ENCODE assay signal across 18 cellular contexts in the genomic region with DNA sequence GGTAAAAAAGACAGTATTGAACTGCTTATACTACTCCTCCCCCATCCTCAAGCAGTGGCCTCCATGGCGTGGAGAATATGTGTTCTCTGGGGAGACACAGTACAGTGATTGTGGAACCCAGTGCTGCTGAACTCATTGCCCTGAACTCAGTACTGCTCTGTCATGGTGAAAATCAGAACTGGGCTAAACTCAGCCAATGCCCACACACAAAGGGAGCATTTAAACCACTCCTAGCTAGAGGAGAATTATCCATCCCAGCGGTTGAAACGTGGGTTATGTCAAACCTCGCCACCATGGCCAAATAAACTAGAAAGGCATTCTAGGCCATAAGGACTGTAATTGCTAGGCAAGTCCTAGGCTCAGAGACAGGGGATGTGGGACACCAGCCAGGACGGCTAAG.
DNase-seq lines count a peak whose midpoint lies in the region; ATAC-seq and TF ChIP-seq lines count a peak whose summit lies in the region.
"Had no signal": no experiment of that assay in that cellular context is flagged by ENCODE, and none has a peak within 500 bp of the region (broad histone marks: within the 10 kb centered on the region; RNA-seq: fewer than 3 reads in every experiment).

No MANE protein-coding gene starts in this region.

- TF ChIP-seq CTCF in omental fat pad (IDR thresholded peaks at IDR 0.05) = no peak

- ATAC-seq in omental fat pad (ENCODE audit: low FRiP score) = no peak
- ATAC-seq: GM12878 had no signal

- peak overlapping the region; percentile 78 for H3K27ac ChIP-seq in cingulate gyrus (ENCODE audit: low read depth, low read length)

- DNase-seq in NCI-H69 (lab: John Stamatoyannopoulos, UW) (peak; percentile 32), medulla oblongata (ENCODE audit: extremely low spot score) (peak; percentile 24), superior temporal gyrus (ENCODE audit: extremely low spot score) (peak; percentile 49), occipital lobe (lab: John Stamatoyannopoulos, UW) (no peak), cerebellum (ENCODE audit: low spot score) (no peak), omental fat pad (ENCODE audit: low spot score) (no peak), NCI-H524 (lab: John Stamatoyannopoulos, UW) (no peak)
- DNase-seq: 8988T; CD4-positive, CD25-positive, alpha-beta regulatory T cell; CD8-positive, alpha-beta memory T cell; COR-L47; DMS 273 treated with DMSO at 0.1 percent for 48 hours; DND-41; EL; GOT3; H7 had no signal

Comparison
In these comparisons a context has a peak if more than half of its experiments do, and no peak if none do; other contexts are left out.
1. DNase-seq: peak in NCI-H69 (single experiment), medulla oblongata (single experiment) and superior temporal gyrus (single experiment); none in occipital lobe (single experiment), cerebellum (single experiment), omental fat pad (single experiment) and NCI-H524 (0 of 2).